Comparison of ENCODE assay signal across 10 cellular contexts in the genomic region with DNA sequence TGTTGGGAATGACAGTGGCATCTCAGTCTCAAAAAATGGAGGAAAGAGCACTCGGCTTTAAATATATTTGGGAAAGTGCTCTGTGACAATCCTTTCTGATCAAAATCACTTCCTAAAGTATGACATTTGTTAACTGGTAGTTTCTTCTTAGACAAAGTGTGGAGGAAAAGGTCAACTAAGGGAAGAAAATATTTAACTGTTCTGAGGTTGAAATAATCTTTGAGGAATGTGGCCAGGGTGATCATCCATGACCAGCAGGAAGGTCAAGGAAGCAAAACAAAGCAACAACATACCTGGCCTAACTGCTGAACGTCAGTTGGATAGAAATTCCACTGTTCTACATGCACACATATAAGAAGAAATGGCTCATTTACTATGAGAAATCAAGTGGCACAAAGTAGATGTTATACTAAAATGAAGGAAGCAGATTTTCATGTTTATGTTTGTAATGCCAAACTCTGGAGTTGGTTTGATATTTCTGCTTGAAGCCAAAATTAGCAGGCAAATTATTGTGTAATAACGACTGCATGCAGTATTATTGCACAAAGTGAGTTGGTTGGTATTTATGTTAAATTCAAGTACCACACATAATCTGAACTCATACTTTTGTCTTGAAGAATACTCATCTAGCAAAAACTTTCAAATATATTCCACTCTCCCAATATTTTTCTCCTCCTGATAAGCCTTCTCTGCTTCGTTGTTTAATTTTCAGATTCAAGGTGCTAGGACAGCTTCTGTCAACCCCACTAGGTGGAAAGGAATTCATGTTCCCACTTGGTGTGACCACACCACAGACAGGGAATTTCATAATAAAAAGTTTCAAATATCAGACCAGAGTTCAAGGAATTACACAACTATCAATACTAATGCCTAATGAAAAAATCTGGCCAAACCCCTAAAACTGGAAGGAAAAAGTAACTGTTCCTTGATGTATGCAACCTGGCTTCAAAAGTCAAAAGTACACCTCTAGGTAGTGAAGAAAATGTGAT.
DNase-seq lines count a peak whose midpoint lies in the region; ATAC-seq and TF ChIP-seq lines count a peak whose summit lies in the region.
"Had no signal": no experiment of that assay in that cellular context is flagged by ENCODE, and none has a peak within 500 bp of the region (broad histone marks: within the 10 kb centered on the region; RNA-seq: fewer than 3 reads in every experiment).

No MANE protein-coding gene starts in this region.

- H3K9me3 Mint-ChIP-seq in IgD-negative memory B cell (peaks cover 0 to 5% (median 0%) of the 10 kb centered on the region in 3 donors), endothelial cell (ENCODE audit: unreplicated experiment) (no peaks in the 10 kb centered on the region)
- H3K9me3 Mint-ChIP-seq in naive thymus-derived CD4-positive, alpha-beta T cell: peaks cover 0 to 2% (median 0%) of the 10 kb centered on the region in 11 donors
- H3K9me3 Mint-ChIP-seq: activated naive CD4-positive, alpha-beta T cell treated with anti-CD3 and anti-CD28 coated beads for 36 hours had no signal

- H3K79me2 ChIP-seq in hepatocyte: peaks cover 2% of the 10 kb centered on the region

- POLR2A ChIA-PET in naive thymus-derived CD4-positive, alpha-beta T cell (lab: Charles Lee): interaction anchor here (0.7 to 7.2 kb wide), 3 partner anchors 13 to 51 kb away, joined by 4 to 102 read pairs (median 57); no protein-coding TSS in a partner anchor

- no peak overlapping the region for H3K4me2 ChIP-seq in hepatocyte

- DNase-seq in AG10803 (ENCODE audit: low read depth): peak; percentile 68
- no peak for DNase-seq in endothelial cell (ENCODE audit: low spot score)
- DNase-seq in naive thymus-derived CD4-positive, alpha-beta T cell: no peak
- DNase-seq in hepatocyte (ENCODE audit: low spot score): no peak
- DNase-seq in tibial artery: no peak
- DNase-seq in posterior vena cava (ENCODE audit: low spot score): no peak
- DNase-seq: activated naive CD4-positive, alpha-beta T cell treated with anti-CD3 and anti-CD28 coated beads for 36 hours; NCI-H2029 treated with DMSO at 0.1 percent for 48 hours had no signal

- H3K27me3 ChIP-seq in naive thymus-derived CD4-positive, alpha-beta T cell (ENCODE audit: control insufficient read depth in 2 of 2, insufficient read depth in 2 of 2, low read length in 2 of 2): no peaks in the 10 kb centered on the region
- H3K27me3 ChIP-seq in hepatocyte (no peaks in the 10 kb centered on the region), tibial artery (no peaks in the 10 kb centered on the region)

- H3K27ac ChIP-seq in naive thymus-derived CD4-positive, alpha-beta T cell (ENCODE audit: low read depth, low read length): no peak overlapping the region
- H3K27ac ChIP-seq in hepatocyte: no peak overlapping the region
- H3K27ac ChIP-seq in tibial artery: peak overlapping the region in 1 of 2 donors; percentile 19

- H3K27me3 Mint-ChIP-seq in IgD-negative memory B cell (no peaks in the 10 kb centered on the region), endothelial cell (ENCODE audit: unreplicated experiment) (peaks cover 6% of the 10 kb centered on the region)
- H3K27me3 Mint-ChIP-seq in naive thymus-derived CD4-positive, alpha-beta T cell: no peaks in the 10 kb centered on the region

- CTCF ChIA-PET in naive thymus-derived CD4-positive, alpha-beta T cell (lab: Charles Lee): interaction anchor here (2.8 kb wide), 1 partner anchor 13 kb away, joined by 10 read pairs; no protein-coding TSS in a partner anchor

- H3K9me2 ChIP-seq in hepatocyte (replicated peaks; ENCODE audit: insufficient read depth): no peaks in the 10 kb centered on the region

- TF ChIP-seq CTCF in AG10803 (conservative IDR thresholded peaks at IDR 0.05; ENCODE audit: low read length) (no peak), endothelial cell (IDR thresholded peaks at IDR 0.05; ENCODE audit: unreplicated experiment) (no peak), hepatocyte (IDR thresholded peaks at IDR 0.05; ENCODE audit: poor library complexity) (no peak), tibial artery (IDR thresholded peaks at IDR 0.05) (no peak)

- no peaks in the 10 kb centered on the region for H3K36me3 ChIP-seq in naive thymus-derived CD4-positive, alpha-beta T cell (ENCODE audit: control insufficient read depth in 2 of 3, insufficient read depth in 3 of 3, low read length in 3 of 3)
- H3K36me3 ChIP-seq in hepatocyte (replicated peaks; ENCODE audit: insufficient read depth, low read depth) (no peaks in the 10 kb centered on the region), tibial artery (no peaks in the 10 kb centered on the region)

- no peaks in the 10 kb centered on the region for H4K20me1 ChIP-seq in hepatocyte (ENCODE audit: insufficient read depth, poor library complexity, severe bottlenecking)

- H3K36me3 Mint-ChIP-seq in IgD-negative memory B cell (peaks cover 7% of the 10 kb centered on the region), endothelial cell (ENCODE audit: low read depth, unreplicated experiment) (peaks cover 6% of the 10 kb centered on the region)
- H3K36me3 Mint-ChIP-seq in naive thymus-derived CD4-positive, alpha-beta T cell: peaks cover 0 to 27% (median 19%) of the 10 kb centered on the region in 5 donors

- peaks cover 37 to 38% of the 10 kb centered on the region in 2 donors for H3K4me1 ChIP-seq in naive thymus-derived CD4-positive, alpha-beta T cell (ENCODE audit: control insufficient read depth in 2 of 2, insufficient read depth in 2 of 2, low read length in 2 of 2)
- H3K4me1 ChIP-seq in hepatocyte (ENCODE audit: insufficient read depth): peaks cover 8% of the 10 kb centered on the region
- peaks cover 0 to 19% (median 4%) of the 10 kb centered on the region in 4 donors for H3K4me1 ChIP-seq in tibial artery

- H3K4me1 Mint-ChIP-seq in IgD-negative memory B cell (peaks cover 56 to 71% (median 58%) of the 10 kb centered on the region in 3 donors), endothelial cell (ENCODE audit: unreplicated experiment) (peaks cover 47% of the 10 kb centered on the region)
- peaks cover 36 to 92% (median 74%) of the 10 kb centered on the region in 7 donors for H3K4me1 Mint-ChIP-seq in naive thymus-derived CD4-positive, alpha-beta T cell

- intact Hi-C loops in naive thymus-derived CD4-positive, alpha-beta T cell (cut with micrococcal nuclease): loop anchor here in 1 of 2 donors (5.0 kb wide), 1 partner anchor 32 kb away; no protein-coding TSS in a partner anchor
- intact Hi-C loops in tibial artery (cut with DNase I; ENCODE audit: low total_unique reads) (no loop called here), posterior vena cava (cut with DNase I) (no loop called here)

- H3K4me3 ChIP-seq in AG10803 (ENCODE audit: low read length): no peak overlapping the region
- H3K4me3 ChIP-seq in naive thymus-derived CD4-positive, alpha-beta T cell (ENCODE audit: low read length): no peak overlapping the region
- no peak overlapping the region for H3K4me3 ChIP-seq in hepatocyte
- H3K4me3 ChIP-seq in tibial artery: no peak overlapping the region

- no peak overlapping the region for H2AFZ ChIP-seq in hepatocyte

- H3K4me3 Mint-ChIP-seq in IgD-negative memory B cell: peak overlapping the region in 2 of 4 donors; percentile 6 to 61
- H3K4me3 Mint-ChIP-seq in endothelial cell (ENCODE audit: unreplicated experiment): peak overlapping the region; percentile 24
- H3K4me3 Mint-ChIP-seq in naive thymus-derived CD4-positive, alpha-beta T cell: peak overlapping the region in 3 of 10 donors; percentile 2 to 24 (median 7)
- H3K4me3 Mint-ChIP-seq: activated naive CD4-positive, alpha-beta T cell treated with anti-CD3 and anti-CD28 coated beads for 36 hours had no signal

- 72% methylated on average over 4 of the region's 4 CpGs for WGBS in hepatocyte (ENCODE audit: low lambda C conversion rate, missing lambda C conversion rate)

- ATAC-seq in naive thymus-derived CD4-positive, alpha-beta T cell: no peak
- ATAC-seq in HG03159 (IDR thresholded peaks at IDR 0.05; ENCODE audit: unreplicated experiment): no peak

- H3K9me3 ChIP-seq in naive thymus-derived CD4-positive, alpha-beta T cell (ENCODE audit: control insufficient read depth in 2 of 3, low read length in 3 of 3): no peaks in the 10 kb centered on the region
- no peaks in the 10 kb centered on the region for H3K9me3 ChIP-seq in hepatocyte (ENCODE audit: low read depth)
- H3K9me3 ChIP-seq in tibial artery: no peaks in the 10 kb centered on the region

- H3K27ac Mint-ChIP-seq in IgD-negative memory B cell (peak overlapping the region; percentile 32 to 74 (median 49)), endothelial cell (ENCODE audit: unreplicated experiment) (peak overlapping the region; percentile 70)
- peak overlapping the region; percentile 68 to 96 (median 86) for H3K27ac Mint-ChIP-seq in naive thymus-derived CD4-positive, alpha-beta T cell
- H3K27ac Mint-ChIP-seq: activated naive CD4-positive, alpha-beta T cell treated with anti-CD3 and anti-CD28 coated beads for 36 hours had no signal
